In the genomic region with DNA sequence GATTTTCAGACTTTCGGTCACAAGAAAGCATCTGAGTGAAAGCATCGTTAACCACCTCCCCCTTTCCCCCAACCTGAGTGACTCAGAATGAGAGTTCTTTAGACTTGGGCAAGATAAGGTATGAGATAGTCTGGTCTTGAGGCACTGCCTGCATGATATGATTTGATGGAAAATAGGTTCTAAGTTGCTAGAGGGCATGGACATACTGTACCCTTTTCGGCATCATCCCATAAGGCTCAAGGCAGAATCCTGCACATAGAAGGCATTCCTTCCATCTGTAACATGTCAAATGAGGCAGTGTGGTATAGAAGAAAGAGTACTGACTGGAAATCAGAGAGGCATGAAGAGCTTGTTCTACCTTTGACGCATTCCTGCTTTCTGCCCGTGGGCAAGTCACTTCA, we compare ENCODE assay signal across 28 cellular contexts. TPM values are rescaled to one million over a fixed set of nuclear protein-coding genes. Genes with fewer than 3 reads are reported as not detected.
DNase-seq lines count a peak whose midpoint lies in the region; ATAC-seq, FAIRE-seq and TF ChIP-seq lines count a peak whose summit lies in the region.
"Had no signal": no experiment of that assay in that cellular context is flagged by ENCODE, and none has a peak within 500 bp of the region (broad histone marks: within the 10 kb centered on the region; RNA-seq: fewer than 3 reads in every experiment).

No MANE protein-coding gene starts in this region.

- H3K9me3 ChIP-seq in hepatocyte (ENCODE audit: low read depth): no peaks in the 10 kb centered on the region
- H3K9me3 ChIP-seq: MG63, SK-N-SH, stomach, transverse colon had no signal

- H3K79me2 ChIP-seq in hepatocyte: no peaks in the 10 kb centered on the region

- H4K20me1 ChIP-seq in hepatocyte (ENCODE audit: insufficient read depth, poor library complexity, severe bottlenecking): no peaks in the 10 kb centered on the region

- H3K27ac ChIP-seq in hepatocyte: peak overlapping the region; percentile 70
- H3K27ac ChIP-seq: GM23248, stomach, transverse colon, VCaP had no signal

- H3K4me1 ChIP-seq in hepatocyte (ENCODE audit: insufficient read depth): peaks cover 17% of the 10 kb centered on the region
- H3K4me1 ChIP-seq: stomach, transverse colon had no signal

- 61% methylated on average over 5 of the region's 5 CpGs for WGBS in hepatocyte (ENCODE audit: low lambda C conversion rate, missing lambda C conversion rate)

- H3K9me2 ChIP-seq in hepatocyte (replicated peaks; ENCODE audit: insufficient read depth): no peaks in the 10 kb centered on the region
- H3K9me2 ChIP-seq: SK-N-SH had no signal

- no peaks in the 10 kb centered on the region for H3K36me3 ChIP-seq in hepatocyte (replicated peaks; ENCODE audit: insufficient read depth, low read depth)
- H3K36me3 ChIP-seq: MG63, stomach, transverse colon had no signal

- ATAC-seq in GM19395 (IDR thresholded peaks at IDR 0.05; ENCODE audit: unreplicated experiment) (peak; percentile 98), GM21825 (IDR thresholded peaks at IDR 0.05; ENCODE audit: unreplicated experiment) (peak; percentile 95), GM18867 (IDR thresholded peaks at IDR 0.05; ENCODE audit: unreplicated experiment) (no peak), HG02840 (IDR thresholded peaks at IDR 0.05; ENCODE audit: low FRiP score, unreplicated experiment) (no peak)
- ATAC-seq: naive thymus-derived CD4-positive, alpha-beta T cell had no signal

- H3K4me2 ChIP-seq in hepatocyte: no peak overlapping the region
- H3K4me2 ChIP-seq: SK-N-SH had no signal

- DNase-seq in GM12865 (ENCODE audit: low read depth): peak; percentile 66
- peak; percentile 59 for DNase-seq in hepatocyte (ENCODE audit: low spot score)
- DNase-seq in D721Med (ENCODE audit: insufficient read length, low spot score): no peak
- DNase-seq in anterior cingulate cortex (lab: John Stamatoyannopoulos, UW): no peak
- DNase-seq: activated CD4-positive, alpha-beta T cell treated with anti-CD3 and anti-CD28 coated beads, Interleukin-2, amount 50 U/mL, for 1 hour; activated naive CD4-positive, alpha-beta T cell; amniotic stem cell; CD4-positive, alpha-beta memory T cell; cortex of kidney; endodermal cell; GDM1; GM23248; mesendoderm; MG63; naive thymus-derived CD4-positive, alpha-beta T cell; NCI-H1417 treated with DMSO at 0.1 percent for 48 hours; NCI-H2171 treated with DMSO at 0.1 percent for 48 hours; NCI-H526; SK-N-SH; small intestine; stimulated activated CD4-positive, alpha-beta T cell treated with anti-CD3 and anti-CD28 coated beads, Interleukin-4, amount 100 ng/mL, for 1 hour; stomach; transverse colon had no signal

- no peak overlapping the region for H2AFZ ChIP-seq in hepatocyte
- H2AFZ ChIP-seq: GM23248 had no signal

- TF ChIP-seq CTCF in GM12865 (IDR thresholded peaks at IDR 0.05; ENCODE audit: insufficient read depth, low read depth, low read length, missing control alignments) (no peak), hepatocyte (IDR thresholded peaks at IDR 0.05; ENCODE audit: poor library complexity) (no peak), D721Med (IDR thresholded peaks at IDR 0.05; ENCODE audit: insufficient read depth, missing control alignments) (no peak)

- FAIRE-seq in D721Med (lab: Jason Lieb, UNC): no peak
- FAIRE-seq: small intestine had no signal

- H3K4me3 ChIP-seq in GM12865 (ENCODE audit: low read depth, low read length) (no peak overlapping the region), hepatocyte (no peak overlapping the region)
- H3K4me3 ChIP-seq: GM23248, MG63, stomach, transverse colon had no signal

- H3K27me3 ChIP-seq in hepatocyte: no peaks in the 10 kb centered on the region
- H3K27me3 ChIP-seq: MG63, transverse colon had no signal

RNA-seq across cellular contexts. Expression of a gene that starts 16.8 kb away (rescaled TPM):
- total RNA-seq in hepatocyte: 93.3 and 94.6 TPM in 2 replicates
- 52.1 and 53.0 TPM in 2 replicates for polyA plus RNA-seq in hepatocyte

Comparison
In these comparisons a context has a peak if more than half of its experiments do, and no peak if none do; other contexts are left out.
1. DNase-seq: peak in GM12865 (single experiment) and hepatocyte (single experiment); none in D721Med (single experiment) and anterior cingulate cortex (0 of 58).
2. ATAC-seq: peak in GM19395 (single experiment) and GM21825 (single experiment); none in GM18867 (single experiment) and HG02840 (single experiment).